In the genomic region with DNA sequence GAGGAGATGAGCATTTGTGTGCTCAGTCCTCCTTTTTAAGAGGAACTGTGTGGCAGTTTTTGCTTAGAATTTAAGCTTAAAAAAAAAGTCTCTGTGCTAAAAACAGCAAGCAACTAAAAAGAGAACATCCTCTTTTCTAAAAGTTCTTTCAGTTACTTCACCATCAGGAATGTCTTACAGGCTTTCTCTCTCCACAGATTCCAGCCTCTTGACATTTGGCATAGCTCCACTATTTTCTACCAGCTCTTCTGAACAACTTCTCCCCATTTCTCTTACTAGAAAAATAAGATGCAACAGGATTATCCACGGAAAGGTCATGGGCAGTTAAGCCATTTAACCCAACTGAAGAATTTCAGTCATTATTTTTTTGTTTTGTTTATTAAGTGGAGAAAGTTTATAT, we compare ENCODE assay signal across 21 cellular contexts. TPM values are rescaled to one million over a fixed set of nuclear protein-coding genes. Genes with fewer than 3 reads are reported as not detected.
DNase-seq lines count a peak whose midpoint lies in the region; TF ChIP-seq lines count a peak whose summit lies in the region.
"Had no signal": no experiment of that assay in that cellular context is flagged by ENCODE, and none has a peak within 500 bp of the region (broad histone marks: within the 10 kb centered on the region; RNA-seq: fewer than 3 reads in every experiment).

No MANE protein-coding gene starts in this region.

- H2AK5ac ChIP-seq in H9 (ENCODE audit: insufficient read length, low read length) = no peak overlapping the region

- H3K23me2 ChIP-seq in H9 (ENCODE audit: insufficient read length, low read depth, low read length, poor library complexity, severe bottlenecking) = no peaks in the 10 kb centered on the region

- H3K27me3 Mint-ChIP-seq in H9 (ENCODE audit: low read depth) = no peaks in the 10 kb centered on the region
- H3K27me3 Mint-ChIP-seq: activated B cell treated with CpG ODN at 0.5 μM for 24 hours; activated CD8-positive, alpha-beta T cell treated with anti-CD3 and anti-CD28 coated beads for 36 hours; activated naive CD4-positive, alpha-beta T cell treated with anti-CD3 and anti-CD28 coated beads, Interleukin-2, amount 50 U/mL, for 24 hours; naive B cell had no signal

- H3K9me3 Mint-ChIP-seq in H9 = no peaks in the 10 kb centered on the region
- H3K9me3 Mint-ChIP-seq: activated B cell treated with CpG ODN at 0.5 μM for 24 hours; activated CD8-positive, alpha-beta T cell treated with anti-CD3 and anti-CD28 coated beads for 36 hours; T-helper 1 cell treated with Interleukin-12 subunit alpha and Interleukin-12 subunit beta and Interleukin-4 antibody, amounts not matched to agents 30 μg/mL and 1 μg/mL, for 36 hours had no signal

- TF ChIP-seq CTCF in H9 (conservative IDR thresholded peaks at IDR 0.05) (no peak), astrocyte of the spinal cord (IDR thresholded peaks at IDR 0.05; ENCODE audit: low read depth, low read length) (no peak)

- H3T11ph ChIP-seq in H9 (ENCODE audit: low read length) = no peak overlapping the region

- no peak overlapping the region for H2BK20ac ChIP-seq in H9 (ENCODE audit: low read depth, low read length, poor library complexity, severe bottlenecking)

- H3K14ac ChIP-seq in H9 (ENCODE audit: insufficient read depth, low read length) = no peak overlapping the region

- H4K8ac ChIP-seq in H9 (replicated peaks; ENCODE audit: insufficient read length, low read depth, low read length) = no peak overlapping the region

- no peak overlapping the region for H2BK120ac ChIP-seq in H9 (ENCODE audit: low read depth, low read length, poor library complexity, severe bottlenecking)

- no peak overlapping the region for H3K4me2 ChIP-seq in H9 (ENCODE audit: insufficient read depth, insufficient read length, low read length)

- H3K36me3 Mint-ChIP-seq in H9 (ENCODE audit: insufficient read depth in 1 of 3, low read depth in 3 of 3) = peaks cover 4 to 8% (median 6%) of the 10 kb centered on the region in 3 experiments
- H3K36me3 Mint-ChIP-seq: activated naive CD4-positive, alpha-beta T cell treated with anti-CD3 and anti-CD28 coated beads, Interleukin-2, amount 50 U/mL, for 24 hours; naive B cell had no signal

- no peak overlapping the region for H2BK5ac ChIP-seq in H9 (ENCODE audit: insufficient read length, low read length)

- H3K9me3 ChIP-seq in H9 (ENCODE audit: control insufficient read depth, low read depth, low read length) = no peaks in the 10 kb centered on the region
- H3K9me3 ChIP-seq in mesodermal cell (ENCODE audit: control insufficient read depth, low read length) = no peaks in the 10 kb centered on the region
- H3K9me3 ChIP-seq: esophagus squamous epithelium, lower lobe of right lung, ovary had no signal

- H4K20me1 ChIP-seq in H9 (ENCODE audit: control insufficient read depth, insufficient read depth, insufficient read length) = no peaks in the 10 kb centered on the region

- no peak overlapping the region for H3K4me3 Mint-ChIP-seq in H9
- H3K4me3 Mint-ChIP-seq: activated B cell treated with CpG ODN at 0.5 μM for 24 hours; activated CD8-positive, alpha-beta T cell treated with anti-CD3 and anti-CD28 coated beads for 36 hours; activated naive CD4-positive, alpha-beta T cell treated with anti-CD3 and anti-CD28 coated beads, Interleukin-2, amount 50 U/mL, for 24 hours; activated T-cell treated with anti-CD3 and anti-CD28 coated beads, Interleukin-2, amount 50 U/mL, for 4 hours; naive B cell; T-helper 1 cell treated with Interleukin-12 subunit alpha and Interleukin-12 subunit beta and Interleukin-4 antibody, amounts not matched to agents 30 μg/mL and 1 μg/mL, for 36 hours had no signal

- no peaks in the 10 kb centered on the region for H3K36me3 ChIP-seq in mesodermal cell (ENCODE audit: control insufficient read depth, insufficient read depth, low read length)
- H3K36me3 ChIP-seq: cardiac muscle cell, esophagus squamous epithelium, lower lobe of right lung, ovary had no signal

- no peak overlapping the region for H4K5ac ChIP-seq in H9 (ENCODE audit: insufficient read length, low read depth, low read length)

- H3K4me1 ChIP-seq in H9 (ENCODE audit: insufficient read depth, low read length) (no peaks in the 10 kb centered on the region), mesodermal cell (ENCODE audit: control insufficient read depth, insufficient read depth, low read length, poor library complexity, severe bottlenecking) (peaks cover 36% of the 10 kb centered on the region)
- H3K4me1 ChIP-seq: esophagus squamous epithelium, lower lobe of right lung had no signal

- H3K4me3 ChIP-seq in astrocyte of the spinal cord (ENCODE audit: low read depth, low read length) (no peak overlapping the region), mesodermal cell (ENCODE audit: extremely low read depth, insufficient read depth, low read length, poor library complexity, severe bottlenecking) (no peak overlapping the region)
- H3K4me3 ChIP-seq: cardiac muscle cell, esophagus squamous epithelium, lower lobe of right lung, ovary had no signal

- in situ Hi-C loops in astrocyte of the spinal cord (cut with HindIII; ENCODE audit: low sequenced_read_pairs) = no loop called here

- H3K4ac ChIP-seq in H9 (ENCODE audit: low read depth, low read length) = no peak overlapping the region

- no peak overlapping the region for H3K56ac ChIP-seq in H9 (ENCODE audit: insufficient read length, low read depth, low read length)

- no peak overlapping the region for H3K9ac ChIP-seq in H9 (ENCODE audit: extremely low read depth, insufficient read length, low read length)

- no peaks in the 10 kb centered on the region for H3K27me3 ChIP-seq in H9 (ENCODE audit: insufficient read depth, low read length)
- H3K27me3 ChIP-seq: cardiac muscle cell, esophagus squamous epithelium, ovary had no signal

- peaks cover 28 to 31% of the 10 kb centered on the region in 2 experiments for H3K4me1 Mint-ChIP-seq in H9
- H3K4me1 Mint-ChIP-seq: activated B cell treated with CpG ODN at 0.5 μM for 24 hours; activated naive CD4-positive, alpha-beta T cell treated with anti-CD3 and anti-CD28 coated beads, Interleukin-2, amount 50 U/mL, for 24 hours; naive B cell had no signal

- H3K79me2 ChIP-seq in H9 (ENCODE audit: insufficient read depth, low read length) = no peaks in the 10 kb centered on the region

- H4K91ac ChIP-seq in H9 (ENCODE audit: insufficient read length, low read depth, low read length) = no peak overlapping the region

- no peak overlapping the region for H2BK15ac ChIP-seq in H9 (ENCODE audit: low read depth, low read length)

- H3K18ac ChIP-seq in H9 (ENCODE audit: insufficient read length, low read depth, low read length) = no peak overlapping the region

- H3K23ac ChIP-seq in H9 (ENCODE audit: insufficient read length, low read depth, low read length) = no peak overlapping the region

- H2BK12ac ChIP-seq in H9 (ENCODE audit: insufficient read length, low read depth, low read length) = no peak overlapping the region

- H3K27ac ChIP-seq in H9 (ENCODE audit: insufficient read length, low read depth, low read length) = no peak overlapping the region
- H3K27ac ChIP-seq in mesodermal cell (ENCODE audit: low read depth, low read length, severe bottlenecking) = peak overlapping the region; percentile 73
- H3K27ac ChIP-seq: cardiac muscle cell, esophagus squamous epithelium, lower lobe of right lung, ovary had no signal

- no peak for DNase-seq in H9
- peak; percentile 86 for DNase-seq in MV-4-11 (lab: John Stamatoyannopoulos, UW)
- peak; percentile 59 for DNase-seq in astrocyte of the spinal cord (ENCODE audit: low read depth, low spot score)
- DNase-seq in AG08395 (ENCODE audit: low spot score) = no peak
- no peak for DNase-seq in dedifferentiated amniotic fluid mesenchymal stem cell (ENCODE audit: extremely low spot score)
- DNase-seq in cerebellar nuclear complex (lab: John Stamatoyannopoulos, UW) = no peak
- DNase-seq in ureter (ENCODE audit: low spot score) = no peak
- DNase-seq: activated B cell treated with CpG ODN at 0.5 μM for 24 hours; activated CD8-positive, alpha-beta T cell treated with anti-CD3 and anti-CD28 coated beads for 36 hours; activated T-cell treated with anti-CD3 and anti-CD28 coated beads, Interleukin-2, amount 50 U/mL, for 4 hours; AML-193; esophagus squamous epithelium; lower lobe of right lung; naive B cell; NCI-H1694; ovary; stimulated activated CD4-positive, alpha-beta T cell treated with anti-CD3 and anti-CD28 coated beads, Interleukin-4, amount 100 ng/mL, for 24 hours had no signal

- H3K27ac Mint-ChIP-seq in H9 = peak overlapping the region in 2 of 3 experiments; percentile 21 to 63; a peak in 1 of 7 replicates
- H3K27ac Mint-ChIP-seq: activated B cell treated with CpG ODN at 0.5 μM for 24 hours; activated CD8-positive, alpha-beta T cell treated with anti-CD3 and anti-CD28 coated beads for 36 hours; activated naive CD4-positive, alpha-beta T cell treated with anti-CD3 and anti-CD28 coated beads, Interleukin-2, amount 50 U/mL, for 24 hours; T-helper 1 cell treated with Interleukin-12 subunit alpha and Interleukin-12 subunit beta and Interleukin-4 antibody, amounts not matched to agents 30 μg/mL and 1 μg/mL, for 36 hours had no signal

- no peak overlapping the region for H2AFZ ChIP-seq in H9 (ENCODE audit: low read length)

- no peaks in the 10 kb centered on the region for H3K79me1 ChIP-seq in H9 (ENCODE audit: insufficient read depth, low read depth, low read length, poor library complexity, severe bottlenecking)

- WGBS in H9 (ENCODE audit: extremely low coverage, insufficient read length, low lambda C conversion rate) = no CpG with 5 or more reads among the region's 1 CpG
- WGBS in mesodermal cell (ENCODE audit: insufficient coverage in 2 of 2), 2 experiments = 86% methylated on average over 1 of the region's 1 CpG; no CpG with 5 or more reads in 1 of the 2 experiments

RNA-seq across cellular contexts. Expression of a gene that starts 13.2 kb away (rescaled TPM):
- total RNA-seq in H9 (2021) (2.8 and 3.1 TPM in 2 replicates), ureter (17.7 TPM)
- polyA plus RNA-seq in mesodermal cell (2013, experiment 1 of 2) = 2.3 TPM
- polyA plus RNA-seq in mesodermal cell (2013, experiment 2 of 2) = 4.1 TPM
- total RNA-seq: activated CD8-positive, alpha-beta T cell treated with anti-CD3 and anti-CD28 coated beads for 36 hours had no signal

Comparison
In these comparisons a context has a peak if more than half of its experiments do, and no peak if none do; other contexts are left out.
1. DNase-seq: peak in MV-4-11 (single experiment) and astrocyte of the spinal cord (single experiment); none in H9 (single experiment), AG08395 (single experiment), dedifferentiated amniotic fluid mesenchymal stem cell (single experiment), cerebellar nuclear complex (0 of 2) and ureter (single experiment).